11 cellular contexts compared by ENCODE assay signal in genomic region chr6:108119212-108120141, GRCh38. TPM values are rescaled to one million over a fixed set of nuclear protein-coding genes. Genes with fewer than 3 reads are reported as not detected.
DNase-seq lines count a peak whose midpoint lies in the region; ATAC-seq and TF ChIP-seq lines count a peak whose summit lies in the region.
"Had no signal": no experiment of that assay in that cellular context is flagged by ENCODE, and none has a peak within 500 bp of the region (broad histone marks: within the 10 kb centered on the region; RNA-seq: fewer than 3 reads in every experiment).

No MANE protein-coding gene starts in this region.

- H3K27ac ChIP-seq in muscle layer of colon (ENCODE audit: low read depth, low read length) (no peak overlapping the region), vagina (no peak overlapping the region), adrenal gland (no peak overlapping the region), gastroesophageal sphincter (no peak overlapping the region)

- H3K4me3 ChIP-seq in muscle layer of colon (ENCODE audit: low read depth in 1 of 2, low read length in 2 of 2) = peak overlapping the region; percentile 45 to 66
- peak overlapping the region; percentile 56 to 61 for H3K4me3 ChIP-seq in vagina
- H3K4me3 ChIP-seq in adrenal gland = peak overlapping the region in 2 of 4 donors; percentile 19 to 91
- H3K4me3 ChIP-seq in gastroesophageal sphincter = peak overlapping the region in 1 of 2 donors; percentile 68
- H3K4me3 ChIP-seq: lung had no signal

- 28 to 45% (median 31%) methylated on average over 21 to 72 of the region's 72 CpGs for WGBS in adrenal gland, 4 donors
- 16 to 25% methylated on average over 5 to 19 of the region's 72 CpGs for WGBS in gastroesophageal sphincter (ENCODE audit: low coverage in 1 of 2), 2 donors

- intact Hi-C loops in vagina (cut with DNase I) = loop anchor here (10.0 kb wide), 1 partner anchor 405 kb away; no protein-coding TSS in a partner anchor
- intact Hi-C loops in adrenal gland (cut with DNase I) = loop anchor here (5.0 to 10.0 kb wide), 4 partner anchors 43 to 405 kb away; partner anchors contain the start of gene SNX3 (in 2 of the 2)

- H3K4me1 ChIP-seq in muscle layer of colon (ENCODE audit: insufficient read depth, low read length) = peaks cover 30% of the 10 kb centered on the region
- peaks cover 42% of the 10 kb centered on the region for H3K4me1 ChIP-seq in vagina
- peaks cover 10 to 32% of the 10 kb centered on the region in 2 donors for H3K4me1 ChIP-seq in adrenal gland (replicated peaks in 1 of 2)
- peaks cover 0 to 46% (median 28%) of the 10 kb centered on the region in 3 donors for H3K4me1 ChIP-seq in gastroesophageal sphincter

- TF ChIP-seq EP300 in gastroesophageal sphincter (IDR thresholded peaks at IDR 0.05) = no peak

- no peak overlapping the region for H3K9ac ChIP-seq in muscle layer of colon (ENCODE audit: low read length)

- H3K9me3 Mint-ChIP-seq in central memory CD8-positive, alpha-beta T cell = no peaks in the 10 kb centered on the region

- peak; percentile 19 for DNase-seq in stimulated activated CD4-positive, alpha-beta T cell treated with anti-CD3 and anti-CD28 coated beads, Interleukin-15, amount 100 ng/mL, for 24 hours
- no peak for DNase-seq in stimulated activated CD4-positive, alpha-beta T cell treated with anti-CD3 and anti-CD28 coated beads, Interleukin-4, amount 100 ng/mL, for 1 hour
- no peak for DNase-seq in central memory CD8-positive, alpha-beta T cell (ENCODE audit: low spot score in 2 of 2)
- no peak for DNase-seq in vagina (ENCODE audit: extremely low spot score in 2 of 2)
- no peak for DNase-seq in adrenal gland
- DNase-seq in NCI-H1436 (lab: John Stamatoyannopoulos, UW) = no peak
- DNase-seq: DND-41, NCI-H2171 had no signal

- peaks cover 5% of the 10 kb centered on the region for H3K9me3 ChIP-seq in muscle layer of colon (ENCODE audit: low read length)
- no peaks in the 10 kb centered on the region for H3K9me3 ChIP-seq in vagina
- no peaks in the 10 kb centered on the region for H3K9me3 ChIP-seq in adrenal gland (replicated peaks in 1 of 3)
- H3K9me3 ChIP-seq in gastroesophageal sphincter = peaks cover 0 to 4% (median 0%) of the 10 kb centered on the region in 3 donors

- peaks cover 38% of the 10 kb centered on the region for H3K4me1 Mint-ChIP-seq in central memory CD8-positive, alpha-beta T cell

- TF ChIP-seq CTCF in vagina (IDR thresholded peaks at IDR 0.05) (no peak), adrenal gland (IDR thresholded peaks at IDR 0.05) (no peak), gastroesophageal sphincter (IDR thresholded peaks at IDR 0.05) (no peak)

- H3K27ac Mint-ChIP-seq in central memory CD8-positive, alpha-beta T cell (ENCODE audit: low read depth) = no peak overlapping the region

- peaks cover 95% of the 10 kb centered on the region for H3K27me3 Mint-ChIP-seq in central memory CD8-positive, alpha-beta T cell

- no peak for ATAC-seq in central memory CD8-positive, alpha-beta T cell (replicated peaks; ENCODE audit: extremely low read depth, poor library complexity, severe bottlenecking)
- ATAC-seq in gastroesophageal sphincter = no peak

- peaks cover 3% of the 10 kb centered on the region for H3K36me3 Mint-ChIP-seq in central memory CD8-positive, alpha-beta T cell (ENCODE audit: insufficient read depth)

- peak overlapping the region; percentile 84 for H3K4me3 Mint-ChIP-seq in central memory CD8-positive, alpha-beta T cell

- no peaks in the 10 kb centered on the region for H3K36me3 ChIP-seq in muscle layer of colon (ENCODE audit: insufficient read depth, low read length)
- H3K36me3 ChIP-seq in vagina = no peaks in the 10 kb centered on the region
- no peaks in the 10 kb centered on the region for H3K36me3 ChIP-seq in adrenal gland (replicated peaks in 1 of 2)
- H3K36me3 ChIP-seq in gastroesophageal sphincter = no peaks in the 10 kb centered on the region

- TF ChIP-seq POLR2A in vagina (IDR thresholded peaks at IDR 0.05) = no peak
- TF ChIP-seq POLR2A in adrenal gland (IDR thresholded peaks at IDR 0.05) = no peak
- no peak for TF ChIP-seq POLR2A in gastroesophageal sphincter (IDR thresholded peaks at IDR 0.05)

- H3K27me3 ChIP-seq in muscle layer of colon (ENCODE audit: control insufficient read depth in 1 of 2, insufficient read depth in 2 of 2, low read length in 2 of 2) = peaks cover 48 to 83% of the 10 kb centered on the region in 2 donors
- peaks cover 15% of the 10 kb centered on the region for H3K27me3 ChIP-seq in vagina
- H3K27me3 ChIP-seq in adrenal gland = peaks cover 18% of the 10 kb centered on the region
- H3K27me3 ChIP-seq in gastroesophageal sphincter = peaks cover 100% of the 10 kb centered on the region

RNA-seq across cellular contexts. Expression of gene OSTM1, which starts 44.9 kb away (rescaled TPM):
- total RNA-seq in vagina (34.4 TPM), adrenal gland (100 to 1,000 TPM in 1 of 8 donors, 10 to 100 TPM in 7; 45.6 to 510 (median 67.0) TPM), gastroesophageal sphincter (10 to 100 TPM; 44.6 to 78.1 (median 55.5) TPM)
- polyA plus RNA-seq in adrenal gland = 10 to 100 TPM; 15.6 to 64.5 (median 16.9) TPM

RNA-seq across cellular contexts. Expression of gene NR2E1, which starts 46.3 kb away (rescaled TPM):
- not detected for total RNA-seq in vagina
- total RNA-seq in adrenal gland = 1 to 10 TPM in 2 of 8 donors, under 1 TPM in 4, not detected in 2; 0.20 to 2.3 (median 0.94) TPM
- under 1 TPM; 0.08 to 0.20 (median 0.17) TPM for polyA plus RNA-seq in adrenal gland
- not detected for total RNA-seq in gastroesophageal sphincter
- total RNA-seq: lung had no signal
